Comparison of ENCODE assay signal across 8 cellular contexts in the genomic region with DNA sequence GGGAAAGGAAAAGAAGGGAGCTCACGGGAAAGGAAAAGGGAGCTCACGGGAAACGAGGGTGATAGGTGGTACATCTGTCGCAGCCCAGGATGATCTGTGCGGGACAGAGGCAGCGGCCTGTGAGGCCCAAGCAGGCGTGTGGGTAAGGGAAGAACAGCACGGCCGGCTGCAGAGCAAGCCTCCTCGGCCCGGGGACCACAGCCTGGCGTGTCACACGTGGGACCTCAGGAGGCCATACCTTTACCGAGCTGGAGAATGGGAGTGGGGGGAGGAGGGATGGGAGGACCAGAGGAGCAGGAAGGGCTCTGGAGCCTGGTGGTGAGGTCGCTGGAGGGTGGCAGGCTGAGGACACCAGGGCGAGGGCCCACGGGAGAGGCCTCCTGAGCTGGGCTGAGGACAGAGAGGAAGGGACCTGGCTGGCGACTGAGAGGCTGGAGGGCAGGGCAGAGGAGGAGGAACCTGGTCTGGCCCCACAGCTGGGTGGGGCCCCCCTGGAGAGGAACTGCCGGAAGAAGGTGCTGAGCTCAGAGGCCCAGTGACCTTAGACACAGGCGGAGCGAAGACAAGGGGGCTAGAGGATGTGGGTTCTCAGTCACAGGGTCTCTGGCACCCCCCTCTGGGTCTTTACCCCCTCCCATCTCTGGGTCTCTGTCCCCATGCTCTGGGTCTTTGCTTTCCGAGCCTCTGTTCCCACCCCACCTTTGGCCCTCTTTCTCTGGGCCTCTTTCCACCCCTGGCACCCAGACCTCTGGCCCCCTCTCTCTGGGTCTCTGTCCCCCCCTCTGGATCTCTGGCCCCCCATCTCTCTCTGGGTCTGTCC. TPM values are rescaled to one million over a fixed set of nuclear protein-coding genes. Genes with fewer than 3 reads are reported as not detected.
A peak's percentile ranks its signal among the peaks of the same experiment; 100 is the strongest.
DNase-seq lines count a peak whose midpoint lies in the region; ATAC-seq, FAIRE-seq and TF ChIP-seq lines count a peak whose summit lies in the region.

No MANE protein-coding gene starts in this region.

- peak overlapping the region; percentile 90 for H3K4me2 ChIP-seq in GM12878 (ENCODE audit: control insufficient read depth, insufficient read depth)

- ATAC-seq in HG02973 (IDR thresholded peaks at IDR 0.05; ENCODE audit: unreplicated experiment) (peak; percentile 31), RWPE2 (ENCODE audit: low read depth) (peak; percentile 26), GM12878 (peak; percentile 66), left lobe of liver (peak; percentile 57), HG02588 (IDR thresholded peaks at IDR 0.05; ENCODE audit: unreplicated experiment) (no peak)
- ATAC-seq in stimulated activated naive CD8-positive, alpha-beta T cell treated with anti-CD3 and anti-CD28 coated beads, Interleukin-15, amount 100 ng/mL, for 72 hours, result peak; percentile 43

- H3K27me3 ChIP-seq in RWPE2 (ENCODE audit: insufficient read depth, poor library complexity, severe bottlenecking) (no peaks in the 10 kb centered on the region), GM12878 (replicated peaks in 1 of 2; ENCODE audit: control insufficient read depth in 2 of 2, insufficient read depth in 2 of 2, low read length in 1 of 2) (no peaks in the 10 kb centered on the region)

- in situ Hi-C loops in GM13977 (cut with MboI; ENCODE audit: low pct_unique_long_range_greater_than_20kb, low sequenced_read_pairs, unreplicated experiment) (loop anchor here (25.0 kb wide), 2 partner anchors 100 to 325 kb away; partner anchors contain the start of genes CA11, DBP, PLEKHA4 and PPP1R15A), GM12878 (cut with MboI) (no loop called here)

- peak overlapping the region; percentile 85 for H3K9ac ChIP-seq in GM12878 (ENCODE audit: control insufficient read depth, insufficient read depth, low read length)

- H3K79me2 ChIP-seq in GM12878 (ENCODE audit: control insufficient read depth, insufficient read depth, low read length), result peaks cover 33% of the 10 kb centered on the region

- DNase-seq in GM13977 (ENCODE audit: low spot score), result peak; percentile 84
- no peak for DNase-seq in RWPE2 (ENCODE audit: low spot score)
- DNase-seq in GM12878 (ENCODE audit: low read depth, low spot score), result no peak
- DNase-seq in left lobe of liver (ENCODE audit: low spot score), result peak; percentile 89
- DNase-seq in stimulated activated naive CD8-positive, alpha-beta T cell treated with anti-CD3 and anti-CD28 coated beads, Interleukin-15, amount 100 ng/mL, for 72 hours, result peak; percentile 55 to 70
- DNase-seq in kidney glomerular epithelial cell (lab: John Stamatoyannopoulos, UW), result no peak

- H2AFZ ChIP-seq in GM12878 (ENCODE audit: control insufficient read depth, low read depth, low read length), result peak overlapping the region; percentile 30

- H4K20me1 ChIP-seq in GM12878 (ENCODE audit: control insufficient read depth, insufficient read depth), result no peaks in the 10 kb centered on the region

- H3K27ac ChIP-seq in RWPE2 (ENCODE audit: poor library complexity, severe bottlenecking) (peak overlapping the region; percentile 91), GM12878 (ENCODE audit: control insufficient read depth, insufficient read depth) (peak overlapping the region; percentile 95)

- POLR2A ChIA-PET in GM12878 (lab: Charles Lee), result interaction anchor here (0.5 to 1.5 kb wide), 17 partner anchors 9 to 367 kb away, joined by 3 to 24 read pairs (median 5); partner anchors contain the start of genes BAX, DHDH, NUCB1 and PPP1R15A

- H3K9me3 Mint-ChIP-seq in stimulated activated naive CD8-positive, alpha-beta T cell treated with anti-CD3 and anti-CD28 coated beads, Interleukin-15, amount 100 ng/mL, for 72 hours, result no peaks in the 10 kb centered on the region

- intact Hi-C loops in GM12878 (cut with micrococcal nuclease; ENCODE audit: unreplicated experiment), result loop anchor here (10.0 kb wide), 1 partner anchor 327 kb away; the partner anchor contains the start of gene DBP

- H3K9me3 ChIP-seq in RWPE2 (ENCODE audit: severe bottlenecking), result no peaks in the 10 kb centered on the region
- no peaks in the 10 kb centered on the region for H3K9me3 ChIP-seq in GM12878 (replicated peaks; ENCODE audit: control insufficient read depth, insufficient read depth, low read length)

- H3K36me3 ChIP-seq in RWPE2 (ENCODE audit: low read depth) (peaks cover 28% of the 10 kb centered on the region), GM12878 (ENCODE audit: control insufficient read depth in 2 of 2, insufficient read depth in 2 of 2, low read length in 1 of 2) (peaks cover 0 to 7% of the 10 kb centered on the region in 2 experiments; a peak in 2 of 4 replicates)

- RAD21 ChIA-PET in GM12878 (lab: Charles Lee; ENCODE audit: unreplicated experiment), result interaction anchor here (0.6 to 1.5 kb wide), 11 partner anchors 9 to 174 kb away, joined by 3 to 9 read pairs (median 4); partner anchors contain the start of genes GYS1, NUCB1, PPP1R15A and RUVBL2

- CTCF ChIA-PET in GM12878 (lab: Yijun Ruan, JAX), result interaction anchor here (0.6 to 1.5 kb wide), 5 partner anchors 8 to 180 kb away, joined by 3 to 8 read pairs (median 5); partner anchors contain the start of genes GYS1 and RUVBL2

- peaks cover 87% of the 10 kb centered on the region for H3K4me1 Mint-ChIP-seq in stimulated activated naive CD8-positive, alpha-beta T cell treated with anti-CD3 and anti-CD28 coated beads, Interleukin-15, amount 100 ng/mL, for 72 hours

- no peaks in the 10 kb centered on the region for H3K27me3 Mint-ChIP-seq in stimulated activated naive CD8-positive, alpha-beta T cell treated with anti-CD3 and anti-CD28 coated beads, Interleukin-15, amount 100 ng/mL, for 72 hours

- SMC1A ChIA-PET in GM12878 (lab: Charles Lee; ENCODE audit: uncharacterized antibody, unreplicated experiment), result interaction anchor here (0.8 to 1.4 kb wide), 8 partner anchors 8 to 120 kb away, joined by 3 to 5 read pairs (median 3); partner anchors contain the start of gene DHDH

- no peak overlapping the region for H3K4me3 ChIP-seq in RWPE2 (ENCODE audit: severe bottlenecking)
- peak overlapping the region; percentile 56; the same call in 1 of the 2 replicates for H3K4me3 ChIP-seq in GM12878

- no TSS peak for BruUV-seq in GM12878 (replicated peaks; lab: Mats Ljungman, UMichigan)

- TF ChIP-seq EP300 in GM12878 (IDR thresholded peaks at IDR 0.05; ENCODE audit: borderline replicate concordance in 1 of 2, control insufficient read depth in 1 of 2, low read depth in 2 of 2, low read length in 2 of 2), result no peak

- H3K4me1 ChIP-seq in RWPE2 (ENCODE audit: insufficient read depth, poor library complexity, severe bottlenecking) (peaks cover 16% of the 10 kb centered on the region), GM12878 (ENCODE audit: control insufficient read depth, insufficient read depth, low read length) (peaks cover 32% of the 10 kb centered on the region)

- TF ChIP-seq CTCF in GM13977 (IDR thresholded peaks at IDR 0.05; ENCODE audit: extremely low read depth, insufficient read depth, missing control alignments) (no peak), RWPE2 (IDR thresholded peaks at IDR 0.05; ENCODE audit: poor library complexity, severe bottlenecking) (no peak), GM12878 (IDR thresholded peaks at IDR 0.05 in 2 of 3, conservative IDR thresholded peaks at IDR 0.05 in 1 of 3; ENCODE audit: control insufficient read depth in 2 of 3, extremely low read depth in 1 of 3, insufficient read depth in 1 of 3, low read depth in 3 of 3, low read length in 3 of 3) (no peak)

- FAIRE-seq in GM12878 (lab: Jason Lieb, UNC), result peak; percentile 97

- peak; percentile 78 for TF ChIP-seq POLR2A in GM12878 (IDR thresholded peaks at IDR 0.05; ENCODE audit: low read depth, low read length)

- TF ChIP-seq RAD21 in GM12878 (IDR thresholded peaks at IDR 0.05; ENCODE audit: insufficient read depth, low read depth, low read length), result no peak

- whole genome bisulfite sequencing in GM12878 (ENCODE audit: insufficient coverage, insufficient replicate concordance, low lambda C conversion rate, missing lambda C conversion rate), result 17% methylated on average over 21 of the region's 22 CpGs

- peak overlapping the region; percentile 93 to 98 for H3K27ac Mint-ChIP-seq in stimulated activated naive CD8-positive, alpha-beta T cell treated with anti-CD3 and anti-CD28 coated beads, Interleukin-15, amount 100 ng/mL, for 72 hours

- H3K4me3 Mint-ChIP-seq in stimulated activated naive CD8-positive, alpha-beta T cell treated with anti-CD3 and anti-CD28 coated beads, Interleukin-15, amount 100 ng/mL, for 72 hours, result peak overlapping the region; percentile 92 to 96

RNA-seq across cellular contexts. Expression of gene FTL, which starts 2.9 kb away (rescaled TPM):
- 86.0 and 88.4 TPM in 2 replicates for total RNA-seq in GM12878 (2013; cell fraction: nucleolus; rRNA removed)
- total RNA-seq in GM12878 (2014; rRNA removed), result 1,329 and 1,429 TPM in 2 replicates
- 1,207 and 1,334 TPM in 2 replicates for total RNA-seq in GM12878 (2014; rRNA removed; fragmentation: Illumina TruSeq; extraction: Trizol)
- total RNA-seq in GM12878 (2021), result 994 and 1,017 TPM in 2 replicates
- polyA plus RNA-seq in GM12878 (2011; ENCODE audit: low read depth), result 1,181 TPM
- 148 and 364 TPM in 2 replicates for polyA plus RNA-seq in GM12878 (2011; rRNA removed)
- polyA plus RNA-seq in GM12878 (2011; cell fraction: cytosol; rRNA removed), result 1,075 and 1,106 TPM in 2 replicates
- polyA plus RNA-seq in GM12878 (2011; cell fraction: nucleus; rRNA removed), result 345 and 359 TPM in 2 replicates
- 1,628 and 2,313 TPM in 2 replicates for polyA plus RNA-seq in GM12878 (2012)
- 1,187 and 1,762 TPM in 2 replicates for polyA plus RNA-seq in GM12878 (2014; fragmentation: Illumina TruSeq; extraction: Trizol)
- polyA plus RNA-seq in GM12878 (2014; fragmentation: Nextera tagmentation; extraction: Ambion mirVana), result 1,000 to 10,000 TPM; 5,502 to 8,913 TPM
- 1,363 and 1,437 TPM in 2 replicates for polyA plus RNA-seq in GM12878 (2014; rRNA removed)
- polyA plus RNA-seq in GM12878 (2016; fragmentation: Nextera tagmentation; extraction: Ambion mirVana), result 1,000 to 10,000 TPM; 4,849 to 4,896 TPM
- polyA minus RNA-seq in GM12878 (2011; rRNA and poly(A)+ RNA removed), result 168 and 426 TPM in 2 replicates
- polyA minus RNA-seq in GM12878 (2011; cell fraction: cytosol; rRNA and poly(A)+ RNA removed), result 172 and 175 TPM in 2 replicates
- 67.8 and 78.5 TPM in 2 replicates for polyA minus RNA-seq in GM12878 (2011; cell fraction: nucleus; rRNA and poly(A)+ RNA removed)
- 8,713 TPM for total RNA-seq in left lobe of liver

RNA-seq across cellular contexts. Expression of gene BAX, which starts 7.6 kb away (rescaled TPM):
- total RNA-seq in GM12878 (2013; cell fraction: nucleolus; rRNA removed), result 45.7 and 48.8 TPM in 2 replicates
- total RNA-seq in GM12878 (2014; rRNA removed) (114 and 119 TPM in 2 replicates), GM12878 (2014; rRNA removed; fragmentation: Illumina TruSeq; extraction: Trizol) (73.1 and 73.4 TPM in 2 replicates), GM12878 (2021) (221 and 223 TPM in 2 replicates), left lobe of liver (18.9 TPM)
- polyA plus RNA-seq in GM12878 (2011; ENCODE audit: low read depth), result 270 TPM
- polyA plus RNA-seq in GM12878 (2011; rRNA removed) (104 and 163 TPM in 2 replicates), GM12878 (2014; fragmentation: Illumina TruSeq; extraction: Trizol) (61.4 and 122 TPM in 2 replicates), GM12878 (2014; fragmentation: Nextera tagmentation; extraction: Ambion mirVana) (10 to 100 TPM in 1 of 2 experiments, 1 to 10 TPM in 1; 7.2 to 15.3 TPM), GM12878 (2014; rRNA removed) (205 and 237 TPM in 2 replicates), GM12878 (2016; fragmentation: Nextera tagmentation; extraction: Ambion mirVana) (100 to 1,000 TPM; 152 to 164 TPM)
- polyA plus RNA-seq in GM12878 (2011; cell fraction: cytosol; rRNA removed), result 226 and 231 TPM in 2 replicates
- 190 and 218 TPM in 2 replicates for polyA plus RNA-seq in GM12878 (2011; cell fraction: nucleus; rRNA removed)
- 155 and 219 TPM in 2 replicates for polyA plus RNA-seq in GM12878 (2012)
- 47.0 and 93.4 TPM in 2 replicates for polyA minus RNA-seq in GM12878 (2011; rRNA and poly(A)+ RNA removed)
- polyA minus RNA-seq in GM12878 (2011; cell fraction: cytosol; rRNA and poly(A)+ RNA removed), result 68.7 and 69.7 TPM in 2 replicates
- 66.3 and 104 TPM in 2 replicates for polyA minus RNA-seq in GM12878 (2011; cell fraction: nucleus; rRNA and poly(A)+ RNA removed)

RNA-seq across cellular contexts. Expression of gene DHDH, which starts 28.7 kb away (rescaled TPM):
- total RNA-seq in GM12878 (2013; cell fraction: nucleolus; rRNA removed), result not detected in 2 replicates
- total RNA-seq in GM12878 (2014; rRNA removed) (not detected in 2 replicates), GM12878 (2014; rRNA removed; fragmentation: Illumina TruSeq; extraction: Trizol) (not detected in 2 replicates), GM12878 (2021) (not detected in 2 replicates), left lobe of liver (0.23 TPM)
- polyA plus RNA-seq in GM12878 (2011; ENCODE audit: low read depth), result not detected
- polyA plus RNA-seq in GM12878 (2011; rRNA removed) (0.15 and 0.23 TPM in 2 replicates), GM12878 (2014; fragmentation: Illumina TruSeq; extraction: Trizol) (not detected in 2 replicates), GM12878 (2014; fragmentation: Nextera tagmentation; extraction: Ambion mirVana) (under 1 TPM in 1 of 2 experiments, not detected in 1; 0.13 TPM), GM12878 (2014; rRNA removed) (0.19 TPM in 1 of 2 replicates, not detected in the other), GM12878 (2016; fragmentation: Nextera tagmentation; extraction: Ambion mirVana) (under 1 TPM in 1 of 2 experiments, not detected in 1; 0.21 TPM)
- polyA plus RNA-seq in GM12878 (2011; cell fraction: cytosol; rRNA removed), result 0.25 and 0.28 TPM in 2 replicates
- polyA plus RNA-seq in GM12878 (2011; cell fraction: nucleus; rRNA removed), result 0.16 and 0.26 TPM in 2 replicates
- 1.1 and 1.2 TPM in 2 replicates for polyA plus RNA-seq in GM12878 (2012)
- polyA minus RNA-seq in GM12878 (2011; rRNA and poly(A)+ RNA removed), result not detected in 2 replicates
- not detected in 2 replicates for polyA minus RNA-seq in GM12878 (2011; cell fraction: cytosol; rRNA and poly(A)+ RNA removed)
- polyA minus RNA-seq in GM12878 (2011; cell fraction: nucleus; rRNA and poly(A)+ RNA removed), result not detected in 2 replicates

RNA-seq across cellular contexts. Expression of gene GYS1, which starts 30.9 kb away (rescaled TPM):
- total RNA-seq in GM12878 (2013; cell fraction: nucleolus; rRNA removed), result 77.6 and 83.1 TPM in 2 replicates
- 35.4 and 39.5 TPM in 2 replicates for total RNA-seq in GM12878 (2014; rRNA removed)
- 20.2 and 21.5 TPM in 2 replicates for total RNA-seq in GM12878 (2014; rRNA removed; fragmentation: Illumina TruSeq; extraction: Trizol)
- 37.3 and 40.2 TPM in 2 replicates for total RNA-seq in GM12878 (2021)
- 30.6 TPM for polyA plus RNA-seq in GM12878 (2011; ENCODE audit: low read depth)
- 36.0 and 62.0 TPM in 2 replicates for polyA plus RNA-seq in GM12878 (2011; rRNA removed)
- 72.2 and 76.1 TPM in 2 replicates for polyA plus RNA-seq in GM12878 (2011; cell fraction: cytosol; rRNA removed)
- polyA plus RNA-seq in GM12878 (2011; cell fraction: nucleus; rRNA removed), result 87.8 and 91.9 TPM in 2 replicates
- 49.4 and 54.4 TPM in 2 replicates for polyA plus RNA-seq in GM12878 (2012)
- 40.6 and 44.3 TPM in 2 replicates for polyA plus RNA-seq in GM12878 (2014; fragmentation: Illumina TruSeq; extraction: Trizol)
- polyA plus RNA-seq in GM12878 (2014; fragmentation: Nextera tagmentation; extraction: Ambion mirVana), result 1 to 10 TPM; 3.7 to 5.8 TPM
- 42.2 and 45.5 TPM in 2 replicates for polyA plus RNA-seq in GM12878 (2014; rRNA removed)
- 10 to 100 TPM; 37.3 to 40.6 TPM for polyA plus RNA-seq in GM12878 (2016; fragmentation: Nextera tagmentation; extraction: Ambion mirVana)
- polyA minus RNA-seq in GM12878 (2011; rRNA and poly(A)+ RNA removed), result 56.8 and 118 TPM in 2 replicates
- 23.9 and 29.7 TPM in 2 replicates for polyA minus RNA-seq in GM12878 (2011; cell fraction: cytosol; rRNA and poly(A)+ RNA removed)
- polyA minus RNA-seq in GM12878 (2011; cell fraction: nucleus; rRNA and poly(A)+ RNA removed), result 38.2 and 52.7 TPM in 2 replicates
- total RNA-seq in left lobe of liver, result 13.6 TPM

RNA-seq across cellular contexts. Expression of gene RUVBL2, which starts 31.4 kb away (rescaled TPM):
- 60.9 and 67.9 TPM in 2 replicates for total RNA-seq in GM12878 (2013; cell fraction: nucleolus; rRNA removed)
- total RNA-seq in GM12878 (2014; rRNA removed), result 195 and 202 TPM in 2 replicates
- 80.3 and 97.0 TPM in 2 replicates for total RNA-seq in GM12878 (2014; rRNA removed; fragmentation: Illumina TruSeq; extraction: Trizol)
- 134 and 142 TPM in 2 replicates for total RNA-seq in GM12878 (2021)
- 38.4 TPM for polyA plus RNA-seq in GM12878 (2011; ENCODE audit: low read depth)
- polyA plus RNA-seq in GM12878 (2011; rRNA removed), result 58.7 and 117 TPM in 2 replicates
- 182 and 281 TPM in 2 replicates for polyA plus RNA-seq in GM12878 (2011; cell fraction: cytosol; rRNA removed)
- polyA plus RNA-seq in GM12878 (2011; cell fraction: nucleus; rRNA removed), result 206 and 275 TPM in 2 replicates
- polyA plus RNA-seq in GM12878 (2012), result 88.4 and 111 TPM in 2 replicates
- 11.8 and 53.8 TPM in 2 replicates for polyA plus RNA-seq in GM12878 (2014; fragmentation: Illumina TruSeq; extraction: Trizol)
- polyA plus RNA-seq in GM12878 (2014; fragmentation: Nextera tagmentation; extraction: Ambion mirVana), result 10 to 100 TPM; 33.8 to 70.6 TPM
- 142 and 166 TPM in 2 replicates for polyA plus RNA-seq in GM12878 (2014; rRNA removed)
- 100 to 1,000 TPM; 214 to 224 TPM for polyA plus RNA-seq in GM12878 (2016; fragmentation: Nextera tagmentation; extraction: Ambion mirVana)
- polyA minus RNA-seq in GM12878 (2011; rRNA and poly(A)+ RNA removed), result 125 and 207 TPM in 2 replicates
- 59.3 and 70.5 TPM in 2 replicates for polyA minus RNA-seq in GM12878 (2011; cell fraction: cytosol; rRNA and poly(A)+ RNA removed)
- 47.3 and 83.5 TPM in 2 replicates for polyA minus RNA-seq in GM12878 (2011; cell fraction: nucleus; rRNA and poly(A)+ RNA removed)
- total RNA-seq in left lobe of liver, result 34.3 TPM

Comparison
In these comparisons a context has a peak if more than half of its experiments do, and no peak if none do; other contexts are left out.
1. DNase-seq: peak in GM13977 (single experiment), left lobe of liver (single experiment) and stimulated activated naive CD8-positive, alpha-beta T cell treated with anti-CD3 and anti-CD28 coated beads, Interleukin-15, amount 100 ng/mL, for 72 hours (2 of 2); none in RWPE2 (single experiment), GM12878 (single experiment) and kidney glomerular epithelial cell (single experiment).